8 cellular contexts compared by ENCODE assay signal in genomic region chr12:47964102-47964723, GRCh38. TPM values are rescaled to one million over a fixed set of nuclear protein-coding genes. Genes with fewer than 3 reads are reported as not detected.
DNase-seq lines count a peak whose midpoint lies in the region; ATAC-seq, FAIRE-seq and TF ChIP-seq lines count a peak whose summit lies in the region.

No MANE protein-coding gene starts in this region.

- peaks cover 47% of the 10 kb centered on the region for H3K36me3 Mint-ChIP-seq in activated CD8-positive, alpha-beta T cell treated with anti-CD3 and anti-CD28 coated beads for 36 hours (ENCODE audit: low read depth)

- peaks cover 2% of the 10 kb centered on the region for H3K4me1 ChIP-seq in right cardiac atrium (ENCODE audit: control insufficient read depth, insufficient read depth, low read length)

- peak; percentile 48 for FAIRE-seq in HTR-8/SVneo (lab: Jason Lieb, UNC)

- peak overlapping the region; percentile 60 for H3K4me3 ChIP-seq in right cardiac atrium (ENCODE audit: low read length)
- peak overlapping the region; percentile 89 for H3K4me3 ChIP-seq in skeletal muscle cell (ENCODE audit: low read depth, low read length)

- intact Hi-C loops in activated CD8-positive, alpha-beta T cell treated with anti-CD3 and anti-CD28 coated beads for 36 hours (cut with micrococcal nuclease) = no loop called here
- intact Hi-C loops in right cardiac atrium (cut with DNase I) = no loop called here

- no peaks in the 10 kb centered on the region for H3K9me3 Mint-ChIP-seq in activated CD8-positive, alpha-beta T cell treated with anti-CD3 and anti-CD28 coated beads for 36 hours

- peaks cover 28% of the 10 kb centered on the region for H3K4me1 Mint-ChIP-seq in activated CD8-positive, alpha-beta T cell treated with anti-CD3 and anti-CD28 coated beads for 36 hours (ENCODE audit: low read depth)

- H3K4me3 Mint-ChIP-seq in activated CD8-positive, alpha-beta T cell treated with anti-CD3 and anti-CD28 coated beads for 36 hours = peak overlapping the region; percentile 99

- H3K9me3 ChIP-seq in right cardiac atrium (ENCODE audit: control insufficient read depth, low read length) = no peaks in the 10 kb centered on the region

- DNase-seq in COR-L47 (lab: John Stamatoyannopoulos, UW) (peak; percentile 8), HTR-8/SVneo (ENCODE audit: insufficient read length, low spot score) (no peak), right cardiac atrium (peak in 1 of 3 donors; percentile 74), skeletal muscle cell (ENCODE audit: low read depth) (no peak), dedifferentiated amniotic fluid mesenchymal stem cell (ENCODE audit: extremely low spot score) (no peak), SIG-M5 treated with dmso at 0.1 percent for 504 hours (lab: John Stamatoyannopoulos, UW; ENCODE audit: unreplicated experiment) (no peak)
- peak; percentile 42 for DNase-seq in activated CD8-positive, alpha-beta T cell treated with anti-CD3 and anti-CD28 coated beads for 36 hours

- H3K27me3 ChIP-seq in right cardiac atrium (ENCODE audit: control insufficient read depth, insufficient read depth) = no peaks in the 10 kb centered on the region

- POLR2A ChIA-PET in activated CD8-positive, alpha-beta T cell treated with anti-CD3 and anti-CD28 coated beads for 36 hours (lab: Charles Lee) = interaction anchor here (0.5 to 1.0 kb wide), 4 partner anchors 60 to 888 kb away, joined by 3 read pairs; partner anchors contain the start of gene DDX23

- H3K27ac Mint-ChIP-seq in activated CD8-positive, alpha-beta T cell treated with anti-CD3 and anti-CD28 coated beads for 36 hours = peak overlapping the region; percentile 86

- ATAC-seq in activated CD8-positive, alpha-beta T cell treated with anti-CD3 and anti-CD28 coated beads for 36 hours = no peak
- no peak for ATAC-seq in right cardiac atrium
- ATAC-seq in HG03045 (IDR thresholded peaks at IDR 0.05; ENCODE audit: unreplicated experiment) = no peak

- CTCF ChIA-PET in activated CD8-positive, alpha-beta T cell treated with anti-CD3 and anti-CD28 coated beads for 36 hours (lab: Charles Lee) = interaction anchor here (0.6 to 3.5 kb wide), 40 partner anchors 10 to 327 kb away, joined by 3 to 23 read pairs (median 4); partner anchors contain the start of genes ASB8 and VDR

- WGBS in right cardiac atrium = 18% methylated on average over 18 of the region's 18 CpGs

- no peak for TF ChIP-seq CTCF in activated CD8-positive, alpha-beta T cell treated with anti-CD3 and anti-CD28 coated beads for 36 hours (IDR thresholded peaks at IDR 0.05)

- H3K27me3 Mint-ChIP-seq in activated CD8-positive, alpha-beta T cell treated with anti-CD3 and anti-CD28 coated beads for 36 hours = peaks cover 1% of the 10 kb centered on the region

- peak overlapping the region; percentile 6 for H3K27ac ChIP-seq in right cardiac atrium (ENCODE audit: low read length)

RNA-seq across cellular contexts. Expression of gene TMEM106C, which starts 0.8 kb away (rescaled TPM):
- total RNA-seq in activated CD8-positive, alpha-beta T cell treated with anti-CD3 and anti-CD28 coated beads for 36 hours = 100 to 1,000 TPM; 148 to 158 TPM
- total RNA-seq in right cardiac atrium = 10 to 100 TPM; 68.6 to 85.7 (median 74.5) TPM
- polyA plus RNA-seq in right cardiac atrium = 67.8 TPM

RNA-seq across cellular contexts. Expression of gene COL2A1, which starts 40.1 kb away (rescaled TPM):
- under 1 TPM in 1 of 2 experiments, not detected in 1; 0.34 TPM for total RNA-seq in activated CD8-positive, alpha-beta T cell treated with anti-CD3 and anti-CD28 coated beads for 36 hours
- total RNA-seq in right cardiac atrium = not detected
- 0.07 TPM for polyA plus RNA-seq in right cardiac atrium

RNA-seq across cellular contexts. Expression of gene VDR, which starts 59.4 kb away (rescaled TPM):
- 10 to 100 TPM; 84.6 to 86.4 TPM for total RNA-seq in activated CD8-positive, alpha-beta T cell treated with anti-CD3 and anti-CD28 coated beads for 36 hours
- 1 to 10 TPM in 2 of 4 donors, under 1 TPM in 2; 0.93 to 3.0 (median 1.3) TPM for total RNA-seq in right cardiac atrium
- 0.27 TPM for polyA plus RNA-seq in right cardiac atrium

Comparison
In these comparisons a context has a peak if more than half of its experiments do, and no peak if none do; other contexts are left out.
1. DNase-seq: peak in COR-L47 (single experiment) and activated CD8-positive, alpha-beta T cell treated with anti-CD3 and anti-CD28 coated beads for 36 hours (single experiment); none in HTR-8/SVneo (single experiment), skeletal muscle cell (single experiment), dedifferentiated amniotic fluid mesenchymal stem cell (single experiment) and SIG-M5 treated with dmso at 0.1 percent for 504 hours (single experiment).
2. RNA of gene VDR, which starts 59.4 kb away (total RNA-seq): 84.6 to 86.4 TPM in activated CD8-positive, alpha-beta T cell treated with anti-CD3 and anti-CD28 coated beads for 36 hours; 0.93 to 3.0 TPM in right cardiac atrium; every median in the first group is over 10 times any median in the second.